In genomic region chrX:55056820-55057690, GRCh38 we compare ENCODE assay signal across 10 cellular contexts. TPM values are rescaled to one million over a fixed set of nuclear protein-coding genes. Genes with fewer than 3 reads are reported as not detected.
DNase-seq lines count a peak whose midpoint lies in the region; ATAC-seq and TF ChIP-seq lines count a peak whose summit lies in the region.
"Had no signal": no experiment of that assay in that cellular context is flagged by ENCODE, and none has a peak within 500 bp of the region (broad histone marks: within the 10 kb centered on the region; RNA-seq: fewer than 3 reads in every experiment).

No MANE protein-coding gene starts in this region.

- TF ChIP-seq POLR2A in GM18505 (IDR thresholded peaks at IDR 0.05; ENCODE audit: borderline replicate concordance, extremely low read depth, insufficient read depth, insufficient read length) = no peak

- H3K36me3 Mint-ChIP-seq in activated naive CD4-positive, alpha-beta T cell treated with anti-CD3 and anti-CD28 coated beads for 36 hours (ENCODE audit: low read depth) = no peaks in the 10 kb centered on the region

- H3K4me1 Mint-ChIP-seq in activated naive CD4-positive, alpha-beta T cell treated with anti-CD3 and anti-CD28 coated beads for 36 hours (ENCODE audit: low read depth) = peaks cover 18% of the 10 kb centered on the region
- peaks cover 14% of the 10 kb centered on the region for H3K4me1 Mint-ChIP-seq in stimulated activated naive CD8-positive, alpha-beta T cell treated with anti-CD3 and anti-CD28 coated beads, Interleukin-15, amount 100 ng/mL, for 72 hours

- peak; percentile 48 for DNase-seq in activated naive CD4-positive, alpha-beta T cell treated with anti-CD3 and anti-CD28 coated beads for 36 hours
- DNase-seq in activated naive CD4-positive, alpha-beta T cell (lab: John Stamatoyannopoulos, UW) = no peak
- DNase-seq in T-helper 22 cell (ENCODE audit: low read depth) = peak; percentile 24
- peak; percentile 1 for DNase-seq in fibroblast of peridontal ligament (ENCODE audit: extremely low read depth)
- no peak for DNase-seq in stimulated activated naive CD8-positive, alpha-beta T cell treated with anti-CD3 and anti-CD28 coated beads, Interleukin-15, amount 100 ng/mL, for 72 hours
- no peak for DNase-seq in COLO668 (lab: John Stamatoyannopoulos, UW; ENCODE audit: unreplicated experiment)
- DNase-seq in NCI-H187 treated with DMSO at 0.1 percent for 48 hours (lab: John Stamatoyannopoulos, UW) = no peak

- H3K27me3 Mint-ChIP-seq in activated naive CD4-positive, alpha-beta T cell treated with anti-CD3 and anti-CD28 coated beads for 36 hours (ENCODE audit: low read depth) = no peaks in the 10 kb centered on the region
- no peaks in the 10 kb centered on the region for H3K27me3 Mint-ChIP-seq in stimulated activated naive CD8-positive, alpha-beta T cell treated with anti-CD3 and anti-CD28 coated beads, Interleukin-15, amount 100 ng/mL, for 72 hours
- H3K27me3 Mint-ChIP-seq: progenitor cell of endocrine pancreas had no signal

- intact Hi-C loops in activated naive CD4-positive, alpha-beta T cell treated with anti-CD3 and anti-CD28 coated beads for 36 hours (cut with micrococcal nuclease) = loop anchor here (1.0 to 5.0 kb wide), 6 partner anchors 58 to 634 kb away; no protein-coding TSS in a partner anchor

- H3K4me3 Mint-ChIP-seq in activated naive CD4-positive, alpha-beta T cell treated with anti-CD3 and anti-CD28 coated beads for 36 hours = peak overlapping the region; percentile 39
- peak overlapping the region; percentile 72 to 74 for H3K4me3 Mint-ChIP-seq in stimulated activated naive CD8-positive, alpha-beta T cell treated with anti-CD3 and anti-CD28 coated beads, Interleukin-15, amount 100 ng/mL, for 72 hours

- ATAC-seq in stimulated activated naive CD8-positive, alpha-beta T cell treated with anti-CD3 and anti-CD28 coated beads, Interleukin-15, amount 100 ng/mL, for 72 hours = peak; percentile 50
- ATAC-seq in GM18505 (IDR thresholded peaks at IDR 0.05; ENCODE audit: unreplicated experiment) = no peak

- CTCF ChIA-PET in activated naive CD4-positive, alpha-beta T cell treated with anti-CD3 and anti-CD28 coated beads for 36 hours (lab: Charles Lee) = interaction anchor here (0.5 to 1.4 kb wide), 7 partner anchors 57 to 1547 kb away, joined by 3 to 20 read pairs (median 4); partner anchors contain the start of gene APEX2

- no peaks in the 10 kb centered on the region for H3K9me3 Mint-ChIP-seq in activated naive CD4-positive, alpha-beta T cell treated with anti-CD3 and anti-CD28 coated beads for 36 hours
- H3K9me3 Mint-ChIP-seq in stimulated activated naive CD8-positive, alpha-beta T cell treated with anti-CD3 and anti-CD28 coated beads, Interleukin-15, amount 100 ng/mL, for 72 hours = no peaks in the 10 kb centered on the region

- peak overlapping the region; percentile 59 for H3K27ac Mint-ChIP-seq in activated naive CD4-positive, alpha-beta T cell treated with anti-CD3 and anti-CD28 coated beads for 36 hours
- peak overlapping the region in 1 of 2 donors; percentile 84 for H3K27ac Mint-ChIP-seq in stimulated activated naive CD8-positive, alpha-beta T cell treated with anti-CD3 and anti-CD28 coated beads, Interleukin-15, amount 100 ng/mL, for 72 hours
- H3K27ac Mint-ChIP-seq: progenitor cell of endocrine pancreas had no signal

RNA-seq across cellular contexts. Expression of gene PAGE2B, which starts 17.8 kb away (rescaled TPM):
- total RNA-seq in activated naive CD4-positive, alpha-beta T cell treated with anti-CD3 and anti-CD28 coated beads for 36 hours = under 1 TPM; 0.48 to 0.86 TPM
- total RNA-seq: HT1080, progenitor cell of endocrine pancreas had no signal

RNA-seq across cellular contexts. Expression of gene ALAS2, which starts 26.3 kb away (rescaled TPM):
- total RNA-seq in activated naive CD4-positive, alpha-beta T cell treated with anti-CD3 and anti-CD28 coated beads for 36 hours = not detected
- total RNA-seq: HT1080, progenitor cell of endocrine pancreas had no signal

RNA-seq across cellular contexts. Expression of gene PAGE2, which starts 31.8 kb away (rescaled TPM):
- total RNA-seq in activated naive CD4-positive, alpha-beta T cell treated with anti-CD3 and anti-CD28 coated beads for 36 hours = not detected
- total RNA-seq: HT1080, progenitor cell of endocrine pancreas had no signal

RNA-seq across cellular contexts. Expression of gene APEX2, which starts 56.9 kb away (rescaled TPM):
- 10 to 100 TPM; 34.7 to 36.3 TPM for total RNA-seq in activated naive CD4-positive, alpha-beta T cell treated with anti-CD3 and anti-CD28 coated beads for 36 hours

Comparison
In these comparisons a context has a peak if more than half of its experiments do, and no peak if none do; other contexts are left out.
1. DNase-seq: peak in activated naive CD4-positive, alpha-beta T cell treated with anti-CD3 and anti-CD28 coated beads for 36 hours (single experiment), T-helper 22 cell (single experiment) and fibroblast of peridontal ligament (single experiment); none in activated naive CD4-positive, alpha-beta T cell (0 of 4), stimulated activated naive CD8-positive, alpha-beta T cell treated with anti-CD3 and anti-CD28 coated beads, Interleukin-15, amount 100 ng/mL, for 72 hours (0 of 2), COLO668 (single experiment) and NCI-H187 treated with DMSO at 0.1 percent for 48 hours (single experiment).